ENCODE assay signal across 21 cellular contexts in genomic region chr10:70490142-70490541, GRCh38. TPM values are rescaled to one million over a fixed set of nuclear protein-coding genes. Genes with fewer than 3 reads are reported as not detected.
DNase-seq lines count a peak whose midpoint lies in the region; ATAC-seq and TF ChIP-seq lines count a peak whose summit lies in the region.
"Had no signal": no experiment of that assay in that cellular context is flagged by ENCODE, and none has a peak within 500 bp of the region (broad histone marks: within the 10 kb centered on the region; RNA-seq: fewer than 3 reads in every experiment).

No MANE protein-coding gene starts in this region.

- H3F3A ChIP-seq in DOHH2 (ENCODE audit: control insufficient read depth, insufficient read depth) (peaks cover 42% of the 10 kb centered on the region), Loucy (ENCODE audit: low read depth) (no peaks in the 10 kb centered on the region)

- no peak overlapping the region for H3K4me3 Mint-ChIP-seq in WTC11
- peak overlapping the region in 6 of 8 donors; percentile 30 to 86 (median 44) for H3K4me3 Mint-ChIP-seq in naive B cell
- H3K4me3 Mint-ChIP-seq: CD4-positive, CD25-positive, alpha-beta regulatory T cell; T-cell had no signal

- H3K27ac ChIP-seq in DOHH2 (ENCODE audit: low read depth, low read length): peak overlapping the region; percentile 95
- no peak overlapping the region for H3K27ac ChIP-seq in coronary artery
- H3K27ac ChIP-seq: PC-9, RWPE1 had no signal

- POLR2A ChIA-PET in WTC11 (lab: Charles Lee): no interaction called here

- H3K27me3 Mint-ChIP-seq in WTC11 (ENCODE audit: low read depth) (no peaks in the 10 kb centered on the region), naive B cell (no peaks in the 10 kb centered on the region)

- H3K27me3 ChIP-seq in DOHH2 (ENCODE audit: control insufficient read depth, low read length) (no peaks in the 10 kb centered on the region), Loucy (ENCODE audit: insufficient read depth, low read length, poor library complexity, severe bottlenecking) (no peaks in the 10 kb centered on the region)

- H2AFZ ChIP-seq in Loucy (ENCODE audit: low read length): no peak overlapping the region
- H2AFZ ChIP-seq: PC-9 had no signal

- peak overlapping the region; percentile 93 for H3K4me2 ChIP-seq in DOHH2 (ENCODE audit: low read length)
- peak overlapping the region; percentile 45 for H3K4me2 ChIP-seq in Loucy (ENCODE audit: low read depth, low read length, poor library complexity, severe bottlenecking)
- H3K4me2 ChIP-seq: PC-9, SK-N-SH had no signal

- H3K36me3 ChIP-seq in DOHH2 (ENCODE audit: control insufficient read depth, low read length) (peaks cover 48% of the 10 kb centered on the region), Loucy (ENCODE audit: insufficient read depth, low read length) (no peaks in the 10 kb centered on the region)

- H3K79me2 ChIP-seq in DOHH2 (ENCODE audit: control insufficient read depth, low read length): peaks cover 86% of the 10 kb centered on the region
- H3K79me2 ChIP-seq in Loucy (ENCODE audit: insufficient read depth, low read length): peaks cover 30% of the 10 kb centered on the region; the same call in 1 of the 2 replicates

- no peak overlapping the region for H3K9ac ChIP-seq in Loucy (ENCODE audit: low read depth, low read length, poor library complexity, severe bottlenecking)
- H3K9ac ChIP-seq: SK-N-SH had no signal

- CTCF ChIA-PET in WTC11 (lab: Charles Lee): interaction anchor here (1.0 to 2.0 kb wide), 4 partner anchors 8 to 48 kb away, joined by 3 to 10 read pairs (median 4); no protein-coding TSS in a partner anchor

- H3K36me3 Mint-ChIP-seq in WTC11 (peaks cover 10% of the 10 kb centered on the region), naive B cell (peaks cover 0 to 7% of the 10 kb centered on the region in 2 donors)
- H3K36me3 Mint-ChIP-seq: T-cell had no signal

- H3K4me1 ChIP-seq in DOHH2 (ENCODE audit: control insufficient read depth, low read length) (peaks cover 77% of the 10 kb centered on the region), Loucy (ENCODE audit: insufficient read depth, low read length, poor library complexity, severe bottlenecking) (peaks cover 54% of the 10 kb centered on the region)

- H3K9me3 Mint-ChIP-seq in WTC11: no peaks in the 10 kb centered on the region
- H3K9me3 Mint-ChIP-seq in naive B cell: no peaks in the 10 kb centered on the region
- H3K9me3 Mint-ChIP-seq: CD4-positive, CD25-positive, alpha-beta regulatory T cell; T-cell had no signal

- H4K20me1 ChIP-seq in DOHH2 (ENCODE audit: control insufficient read depth, insufficient read depth, low read depth, low read length) (no peaks in the 10 kb centered on the region), Loucy (ENCODE audit: insufficient read depth, low read length, poor library complexity, severe bottlenecking) (no peaks in the 10 kb centered on the region)

- H3K9me3 ChIP-seq in DOHH2 (ENCODE audit: control insufficient read depth, insufficient read depth, low read length) (no peaks in the 10 kb centered on the region), Loucy (ENCODE audit: insufficient read depth, low read depth, low read length) (no peaks in the 10 kb centered on the region)
- H3K9me3 ChIP-seq: SK-N-SH had no signal

- H3K4me1 Mint-ChIP-seq in WTC11 (peaks cover 61% of the 10 kb centered on the region), naive B cell (peaks cover 41 to 68% (median 59%) of the 10 kb centered on the region in 3 donors)

- H3K4me3 ChIP-seq in DOHH2 (ENCODE audit: low read length) (peak overlapping the region; percentile 59), Loucy (ENCODE audit: low read length, poor library complexity, severe bottlenecking) (peak overlapping the region; percentile 1), coronary artery (no peak overlapping the region)
- H3K4me3 ChIP-seq: PC-9 had no signal

- DNase-seq in WTC11 (ENCODE audit: low spot score) (no peak), naive B cell (no peak), NCI-H774 (lab: John Stamatoyannopoulos, UW) (no peak), NCI-H2029 treated with DMSO at 0.1 percent for 48 hours (lab: John Stamatoyannopoulos, UW) (no peak), coronary artery (ENCODE audit: low spot score) (no peak)
- no peak for DNase-seq in stimulated activated CD4-positive, alpha-beta T cell treated with anti-CD3 and anti-CD28 coated beads, Interleukin-12 subunit alpha, Interleukin-12 subunit beta, amount 100 ng/mL, for 4 hours
- DNase-seq: CD4-positive, CD25-positive, alpha-beta regulatory T cell; COR-L47; DMS79; H7; NCI-H1105 treated with DMSO at 0.1 percent for 48 hours; NCI-H2081 treated with DMSO at 0.1 percent for 48 hours; NCI-H2171 treated with DMSO at 0.1 percent for 48 hours; NCI-H526; PC-9; SHP77 treated with DMSO at 0.1 percent for 48 hours; SK-N-SH; T-cell had no signal

- H3K9me2 ChIP-seq in DOHH2 (replicated peaks; ENCODE audit: control insufficient read depth, low read length) (no peaks in the 10 kb centered on the region), Loucy (replicated peaks; ENCODE audit: low read depth, low read length) (no peaks in the 10 kb centered on the region)
- H3K9me2 ChIP-seq: SK-N-SH had no signal

- no peak for TF ChIP-seq CTCF in DOHH2 (IDR thresholded peaks at IDR 0.05; ENCODE audit: low read depth, low read length, poor library complexity, severe bottlenecking)
- TF ChIP-seq CTCF in Loucy (conservative IDR thresholded peaks at IDR 0.05; ENCODE audit: low read length): no peak
- no peak for TF ChIP-seq CTCF in WTC11 (IDR thresholded peaks at IDR 0.05)
- TF ChIP-seq CTCF in coronary artery (IDR thresholded peaks at IDR 0.05): no peak

- H3K27ac Mint-ChIP-seq in WTC11 (peak overlapping the region; percentile 18), naive B cell (peak overlapping the region; percentile 49 to 93 (median 84))
- H3K27ac Mint-ChIP-seq: CD4-positive, CD25-positive, alpha-beta regulatory T cell; T-cell had no signal

- ATAC-seq in WTC11 (no peak), naive B cell (ENCODE audit: low read depth in 2 of 2) (no peak)
- ATAC-seq: T-cell had no signal

TF ChIP-seq in WTC11, 78 proteins besides CTCF, POLR2A, EP300 and RAD21:
- TF ChIP-seq ZNF121 (CRISPR knock-in tag; IDR thresholded peaks at IDR 0.05) (0 out of 2 replicates have a peak, but pooled peaks have one; percentile 9), NFE2L1 (CRISPR knock-in tag; IDR thresholded peaks at IDR 0.05) (no peak)

RNA-seq across cellular contexts. Expression of gene PALD1, which starts 11.6 kb away (rescaled TPM):
- 36.1 to 43.6 TPM (median 38.5 TPM) in 3 replicates for total RNA-seq in WTC11 (2021)
- polyA plus RNA-seq in naive B cell (ENCODE audit: low read depth in 6 of 6): 1 to 10 TPM in 1 of 6 donors, under 1 TPM in 4, not detected in 1; 0.49 to 1.9 (median 0.65) TPM
- total RNA-seq: CD4-positive, CD25-positive, alpha-beta regulatory T cell had no signal
- polyA plus RNA-seq: CD4-positive, CD25-positive, alpha-beta regulatory T cell had no signal

RNA-seq across cellular contexts. Expression of gene NODAL, which starts 48.7 kb away (rescaled TPM):
- 41.1 to 57.0 TPM (median 41.5 TPM) in 3 replicates for total RNA-seq in WTC11 (2021)
- polyA plus RNA-seq in naive B cell (ENCODE audit: low read depth in 6 of 6): not detected
- total RNA-seq: CD4-positive, CD25-positive, alpha-beta regulatory T cell; PC-9; T-cell had no signal
- polyA plus RNA-seq: SK-N-SH had no signal
